ENCODE assay signal across 15 cellular contexts in genomic region chr1:21631944-21632887, GRCh38. TPM values are rescaled to one million over a fixed set of nuclear protein-coding genes. Genes with fewer than 3 reads are reported as not detected.
DNase-seq lines count a peak whose midpoint lies in the region; ATAC-seq and TF ChIP-seq lines count a peak whose summit lies in the region.
"Had no signal": no experiment of that assay in that cellular context is flagged by ENCODE, and none has a peak within 500 bp of the region (broad histone marks: within the 10 kb centered on the region; RNA-seq: fewer than 3 reads in every experiment).

No MANE protein-coding gene starts in this region.

- intact Hi-C loops in thyroid gland (cut with DNase I) = no loop called here

- no peaks in the 10 kb centered on the region for H3K9me3 ChIP-seq in thyroid gland
- H3K9me3 ChIP-seq: sigmoid colon, testis had no signal

- 38 to 44% methylated on average over 17 to 18 of the region's 19 CpGs for WGBS in thyroid gland, 2 donors

- no peaks in the 10 kb centered on the region for H3K36me3 ChIP-seq in thyroid gland
- H3K36me3 ChIP-seq: cardiac muscle cell, sigmoid colon had no signal

- H3K27ac ChIP-seq in foreskin keratinocyte (no peak overlapping the region), thyroid gland (peak overlapping the region; percentile 93 to 96 (median 94))
- H3K27ac ChIP-seq: cardiac muscle cell, sigmoid colon, testis had no signal

- DNase-seq in NCI-H748 (lab: John Stamatoyannopoulos, UW; ENCODE audit: unreplicated experiment) (peak; percentile 30), NCI-H748 treated with DMSO at 0.1 percent for 48 hours (lab: John Stamatoyannopoulos, UW) (no peak), NCI-H226 (peak; percentile 16), foreskin keratinocyte (no peak), thyroid gland (peak; percentile 51 to 53), activated gamma-delta T cell treated with Interleukin-2 at 50 U/mL for 16 hours (no peak), glomerular visceral epithelial cell (ENCODE audit: extremely low spot score) (no peak)
- DNase-seq in stimulated activated CD4-positive, alpha-beta T cell treated with anti-CD3 and anti-CD28 coated beads, Interleukin-2, amount 100 ng/mL, for 48 hours = no peak
- DNase-seq: activated CD4-positive, alpha-beta T cell treated with anti-CD3 and anti-CD28 coated beads, Interleukin-2, amount 50 U/mL, for 1 hour; activated effector memory CD4-positive, alpha-beta T cell treated with anti-CD3 and anti-CD28 coated beads, Interleukin-2, amount 50 U/mL, for 16 hours; Karpas-422; NCI-H774; sigmoid colon; testis had no signal

- peak; percentile 22 for ATAC-seq in foreskin keratinocyte

- TF ChIP-seq POLR2A in thyroid gland (IDR thresholded peaks at IDR 0.05) = no peak

- no peak for TF ChIP-seq CTCF in foreskin keratinocyte (conservative IDR thresholded peaks at IDR 0.05)
- no peak for TF ChIP-seq CTCF in thyroid gland (IDR thresholded peaks at IDR 0.05)

- H3K4me3 ChIP-seq in thyroid gland (replicated peaks in 1 of 3) = no peak overlapping the region
- H3K4me3 ChIP-seq: cardiac muscle cell, sigmoid colon, testis had no signal

- no peaks in the 10 kb centered on the region for H3K4me1 ChIP-seq in foreskin keratinocyte
- peaks cover 49 to 71% of the 10 kb centered on the region in 2 donors for H3K4me1 ChIP-seq in thyroid gland
- H3K4me1 ChIP-seq: sigmoid colon had no signal

- no peaks in the 10 kb centered on the region for H3K27me3 ChIP-seq in foreskin keratinocyte
- no peaks in the 10 kb centered on the region for H3K27me3 ChIP-seq in thyroid gland
- H3K27me3 ChIP-seq: cardiac muscle cell, testis had no signal

RNA-seq across cellular contexts. Expression of gene RAP1GAP, which starts 36.9 kb away (rescaled TPM):
- total RNA-seq in foreskin keratinocyte = 0.63 and 1.0 TPM in 2 replicates
- polyA plus RNA-seq in foreskin keratinocyte = 0.57 and 1.2 TPM in 2 replicates
- total RNA-seq in thyroid gland = 100 to 1,000 TPM; 256 to 588 (median 506) TPM

Comparison
In these comparisons a context has a peak if more than half of its experiments do, and no peak if none do; other contexts are left out.
1. DNase-seq: peak in NCI-H748 (single experiment), NCI-H226 (single experiment) and thyroid gland (2 of 2); none in NCI-H748 treated with DMSO at 0.1 percent for 48 hours (single experiment), foreskin keratinocyte (0 of 2), activated gamma-delta T cell treated with Interleukin-2 at 50 U/mL for 16 hours (single experiment), stimulated activated CD4-positive, alpha-beta T cell treated with anti-CD3 and anti-CD28 coated beads, Interleukin-2, amount 100 ng/mL, for 48 hours (0 of 2) and glomerular visceral epithelial cell (single experiment).
2. RNA of gene RAP1GAP, which starts 36.9 kb away (total RNA-seq): 256 to 588 TPM in thyroid gland; 0.63 to 1.0 TPM in foreskin keratinocyte; every median in the first group is over 100 times any median in the second.